In genomic region chr12:12182926-12183325, GRCh38 we compare ENCODE assay signal across 11 cellular contexts.
DNase-seq lines count a peak whose midpoint lies in the region; ATAC-seq and TF ChIP-seq lines count a peak whose summit lies in the region.
"Had no signal": no experiment of that assay in that cellular context is flagged by ENCODE, and none has a peak within 500 bp of the region (broad histone marks: within the 10 kb centered on the region; RNA-seq: fewer than 3 reads in every experiment).

No MANE protein-coding gene starts in this region.

- peaks cover 76% of the 10 kb centered on the region for H3K4me1 Mint-ChIP-seq in nephron

- TF ChIP-seq CTCF in AG10803 (conservative IDR thresholded peaks at IDR 0.05; ENCODE audit: low read length) (no peak), nephron (IDR thresholded peaks at IDR 0.05; ENCODE audit: unreplicated experiment in 3 of 3) (no peak)

- ATAC-seq in stimulated activated naive CD8-positive, alpha-beta T cell treated with anti-CD3 and anti-CD28 coated beads, Interleukin-15, Interleukin-2, amounts not matched to agents 100 U/mL and 50 U/mL, for 24 hours, result no peak
- no peak for ATAC-seq in HG03460 (IDR thresholded peaks at IDR 0.05; ENCODE audit: unreplicated experiment)
- no peak for ATAC-seq in HG02798 (IDR thresholded peaks at IDR 0.05; ENCODE audit: poor library complexity, unreplicated experiment)
- ATAC-seq: activated T-cell treated with anti-CD3 and anti-CD28 coated beads, Interleukin-2, amount 50 U/mL, for 72 hours had no signal

- H3K4me3 ChIP-seq in AG10803 (ENCODE audit: low read length), result no peak overlapping the region
- H3K4me3 ChIP-seq: spleen had no signal

- H3K36me3 Mint-ChIP-seq in nephron (ENCODE audit: low read depth), result peaks cover 49% of the 10 kb centered on the region

- no peaks in the 10 kb centered on the region for H3K9me3 Mint-ChIP-seq in nephron
- H3K9me3 Mint-ChIP-seq: activated T-cell treated with anti-CD3 and anti-CD28 coated beads, Interleukin-2, amount 50 U/mL, for 72 hours; stimulated activated naive CD8-positive, alpha-beta T cell treated with anti-CD3 and anti-CD28 coated beads, Interleukin-15, Interleukin-2, amounts not matched to agents 100 ng/mL and 50 ng/mL, for 24 hours had no signal

- H3K4me3 Mint-ChIP-seq in nephron, result peak overlapping the region in 1 of 3 experiments; percentile 37
- H3K4me3 Mint-ChIP-seq: activated T-cell treated with anti-CD3 and anti-CD28 coated beads, Interleukin-2, amount 50 U/mL, for 72 hours; stimulated activated naive CD8-positive, alpha-beta T cell treated with anti-CD3 and anti-CD28 coated beads, Interleukin-15, Interleukin-2, amounts not matched to agents 100 ng/mL and 50 ng/mL, for 24 hours had no signal

- no peaks in the 10 kb centered on the region for H3K27me3 Mint-ChIP-seq in nephron (ENCODE audit: low read depth)

- DNase-seq in AG10803 (ENCODE audit: low read depth), result peak; percentile 69
- DNase-seq in NCI-H2081 (lab: John Stamatoyannopoulos, UW), result peak; percentile 59 to 87
- peak; percentile 32 for DNase-seq in dedifferentiated amniotic fluid mesenchymal stem cell (ENCODE audit: extremely low spot score)
- no peak for DNase-seq in stimulated activated naive CD8-positive, alpha-beta T cell treated with anti-CD3 and anti-CD28 coated beads, Interleukin-15, Interleukin-2, amounts not matched to agents 100 U/mL and 50 U/mL, for 24 hours
- no peak for DNase-seq in NCI-H128 (lab: John Stamatoyannopoulos, UW; ENCODE audit: unreplicated experiment)
- DNase-seq: activated T-cell treated with anti-CD3 and anti-CD28 coated beads, Interleukin-2, amount 50 U/mL, for 72 hours; spleen had no signal

- H3K27ac Mint-ChIP-seq in nephron, result peak overlapping the region; percentile 81 to 94 (median 89)
- H3K27ac Mint-ChIP-seq: activated T-cell treated with anti-CD3 and anti-CD28 coated beads, Interleukin-2, amount 50 U/mL, for 72 hours; stimulated activated naive CD8-positive, alpha-beta T cell treated with anti-CD3 and anti-CD28 coated beads, Interleukin-15, Interleukin-2, amounts not matched to agents 100 ng/mL and 50 ng/mL, for 24 hours had no signal

Comparison
In these comparisons a context has a peak if more than half of its experiments do, and no peak if none do; other contexts are left out.
1. DNase-seq: peak in AG10803 (single experiment), NCI-H2081 (2 of 2) and dedifferentiated amniotic fluid mesenchymal stem cell (single experiment); none in stimulated activated naive CD8-positive, alpha-beta T cell treated with anti-CD3 and anti-CD28 coated beads, Interleukin-15, Interleukin-2, amounts not matched to agents 100 U/mL and 50 U/mL, for 24 hours (single experiment) and NCI-H128 (single experiment).